In genomic region chr3:105801397-105801796, GRCh38 we compare ENCODE assay signal across 1 cellular context.
TF ChIP-seq lines count a peak whose summit lies in the region.

No MANE protein-coding gene starts in this region.

TF ChIP-seq in GM12878, 131 proteins besides CTCF, POLR2A, EP300 and RAD21 (continued from another document):
- TF ChIP-seq ZBTB40 (IDR thresholded peaks at IDR 0.05; ENCODE audit: borderline replicate concordance), result no peak
